ENCODE assay signal across 17 cellular contexts in the genomic region with DNA sequence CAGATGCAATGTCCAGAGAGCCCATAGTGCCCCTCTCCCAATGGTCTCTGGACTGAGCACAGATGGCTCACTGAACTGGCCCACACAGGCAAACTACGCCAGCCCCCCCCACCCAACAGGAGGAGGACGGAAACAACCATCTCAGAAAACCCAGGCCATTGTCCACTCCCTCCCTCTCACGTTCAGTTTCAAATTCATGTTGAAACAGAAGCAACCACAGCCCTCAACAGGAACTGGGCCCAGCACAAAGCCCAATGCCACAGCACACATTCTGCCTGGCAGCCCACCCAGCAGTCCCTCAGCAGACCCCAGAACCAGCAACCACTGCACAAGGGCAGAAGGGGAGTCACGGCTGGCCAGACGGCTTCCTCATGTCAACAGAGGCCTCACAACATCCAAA. TPM values are rescaled to one million over a fixed set of nuclear protein-coding genes. Genes with fewer than 3 reads are reported as not detected.
DNase-seq lines count a peak whose midpoint lies in the region; ATAC-seq and TF ChIP-seq lines count a peak whose summit lies in the region.
"Had no signal": no experiment of that assay in that cellular context is flagged by ENCODE, and none has a peak within 500 bp of the region (broad histone marks: within the 10 kb centered on the region; RNA-seq: fewer than 3 reads in every experiment).

No MANE protein-coding gene starts in this region.

- no peaks in the 10 kb centered on the region for H3K9me3 Mint-ChIP-seq in activated T-cell treated with anti-CD3 and anti-CD28 coated beads, Interleukin-2, amount 50 U/mL, for 24 hours
- H3K9me3 Mint-ChIP-seq in WTC11 = peaks cover 4% of the 10 kb centered on the region; the same call in 1 of the 2 replicates
- H3K9me3 Mint-ChIP-seq in effector memory CD8-positive, alpha-beta T cell = no peaks in the 10 kb centered on the region
- no peaks in the 10 kb centered on the region for H3K9me3 Mint-ChIP-seq in stimulated activated naive B cell treated with anti-CD40 and anti-IgM and Interleukin-4, amounts not matched to agents 10 μg/mL and 1 μg/mL and 100 μg/mL, for 72 hours

- no peak for DNase-seq in activated T-cell treated with anti-CD3 and anti-CD28 coated beads, Interleukin-2, amount 50 U/mL, for 24 hours
- DNase-seq in activated T-cell treated with anti-CD3 and anti-CD28 coated beads, Interleukin-2, amount 50 U/mL, for 48 hours = no peak
- DNase-seq in WTC11 (ENCODE audit: low spot score) = no peak
- DNase-seq in effector memory CD8-positive, alpha-beta T cell = no peak
- no peak for DNase-seq in stimulated activated naive B cell treated with anti-CD40 and anti-IgM and Interleukin-4, amounts not matched to agents 10 μg/mL and 1 μg/mL and 100 μg/mL, for 72 hours
- no peak for DNase-seq in effector CD4-positive, alpha-beta T cell
- DNase-seq: ACHN; Caco-2; hypothalamus; NCI-H2029 treated with DMSO at 0.1 percent for 48 hours; NCI-H524; PC-9; stimulated activated naive CD4-positive, alpha-beta T cell; uterus had no signal

- POLR2A ChIA-PET in WTC11 (lab: Charles Lee) = no interaction called here

- H3K4me1 Mint-ChIP-seq in activated T-cell treated with anti-CD3 and anti-CD28 coated beads, Interleukin-2, amount 50 U/mL, for 24 hours (ENCODE audit: low read depth) = peaks cover 98% of the 10 kb centered on the region
- H3K4me1 Mint-ChIP-seq in WTC11 = peaks cover 38% of the 10 kb centered on the region
- H3K4me1 Mint-ChIP-seq in effector memory CD8-positive, alpha-beta T cell (ENCODE audit: low read depth in 2 of 2) = peaks cover 87 to 89% of the 10 kb centered on the region in 2 donors
- peaks cover 62 to 93% of the 10 kb centered on the region in 2 donors for H3K4me1 Mint-ChIP-seq in stimulated activated naive B cell treated with anti-CD40 and anti-IgM and Interleukin-4, amounts not matched to agents 10 μg/mL and 1 μg/mL and 100 μg/mL, for 72 hours

- peak overlapping the region; percentile 6 for H3K4me3 Mint-ChIP-seq in activated T-cell treated with anti-CD3 and anti-CD28 coated beads, Interleukin-2, amount 50 U/mL, for 24 hours
- no peak overlapping the region for H3K4me3 Mint-ChIP-seq in WTC11
- H3K4me3 Mint-ChIP-seq in effector memory CD8-positive, alpha-beta T cell = peak overlapping the region; percentile 79 to 96
- no peak overlapping the region for H3K4me3 Mint-ChIP-seq in stimulated activated naive B cell treated with anti-CD40 and anti-IgM and Interleukin-4, amounts not matched to agents 10 μg/mL and 1 μg/mL and 100 μg/mL, for 72 hours
- H3K4me3 Mint-ChIP-seq: brain had no signal

- TF ChIP-seq CTCF in WTC11 (IDR thresholded peaks at IDR 0.05) = no peak

- ATAC-seq in WTC11 (no peak), GM18519 (IDR thresholded peaks at IDR 0.05; ENCODE audit: low FRiP score, unreplicated experiment) (no peak), HG03135 (IDR thresholded peaks at IDR 0.05; ENCODE audit: unreplicated experiment) (no peak)
- no peak for ATAC-seq in effector memory CD8-positive, alpha-beta T cell (replicated peaks)
- ATAC-seq in stimulated activated naive B cell treated with anti-CD40 and anti-IgM and Interleukin-4, amounts not matched to agents 10 μg/mL and 1 μg/mL and 100 μg/mL, for 72 hours (replicated peaks) = no peak

- H3K27ac Mint-ChIP-seq in activated T-cell treated with anti-CD3 and anti-CD28 coated beads, Interleukin-2, amount 50 U/mL, for 24 hours = peak overlapping the region; percentile 96
- H3K27ac Mint-ChIP-seq in WTC11 = peak overlapping the region; percentile 51
- H3K27ac Mint-ChIP-seq in effector memory CD8-positive, alpha-beta T cell = peak overlapping the region; percentile 91 to 93
- H3K27ac Mint-ChIP-seq in stimulated activated naive B cell treated with anti-CD40 and anti-IgM and Interleukin-4, amounts not matched to agents 10 μg/mL and 1 μg/mL and 100 μg/mL, for 72 hours = peak overlapping the region; percentile 71

- H3K36me3 Mint-ChIP-seq in activated T-cell treated with anti-CD3 and anti-CD28 coated beads, Interleukin-2, amount 50 U/mL, for 24 hours (ENCODE audit: low read depth) = peaks cover 71% of the 10 kb centered on the region
- H3K36me3 Mint-ChIP-seq in WTC11 = peaks cover 24% of the 10 kb centered on the region
- H3K36me3 Mint-ChIP-seq in effector memory CD8-positive, alpha-beta T cell (ENCODE audit: insufficient read depth) = peaks cover 97% of the 10 kb centered on the region
- peaks cover 50 to 73% of the 10 kb centered on the region in 2 donors for H3K36me3 Mint-ChIP-seq in stimulated activated naive B cell treated with anti-CD40 and anti-IgM and Interleukin-4, amounts not matched to agents 10 μg/mL and 1 μg/mL and 100 μg/mL, for 72 hours

- CTCF ChIA-PET in WTC11 (lab: Charles Lee) = no interaction called here

- H3K27me3 Mint-ChIP-seq in activated T-cell treated with anti-CD3 and anti-CD28 coated beads, Interleukin-2, amount 50 U/mL, for 24 hours = no peaks in the 10 kb centered on the region
- no peaks in the 10 kb centered on the region for H3K27me3 Mint-ChIP-seq in WTC11 (ENCODE audit: low read depth)
- no peaks in the 10 kb centered on the region for H3K27me3 Mint-ChIP-seq in effector memory CD8-positive, alpha-beta T cell
- no peaks in the 10 kb centered on the region for H3K27me3 Mint-ChIP-seq in stimulated activated naive B cell treated with anti-CD40 and anti-IgM and Interleukin-4, amounts not matched to agents 10 μg/mL and 1 μg/mL and 100 μg/mL, for 72 hours
- H3K27me3 Mint-ChIP-seq: brain had no signal

TF ChIP-seq in WTC11, 78 proteins besides CTCF, POLR2A, EP300 and RAD21 (continues in another document):
- TF ChIP-seq, protein P1, sequence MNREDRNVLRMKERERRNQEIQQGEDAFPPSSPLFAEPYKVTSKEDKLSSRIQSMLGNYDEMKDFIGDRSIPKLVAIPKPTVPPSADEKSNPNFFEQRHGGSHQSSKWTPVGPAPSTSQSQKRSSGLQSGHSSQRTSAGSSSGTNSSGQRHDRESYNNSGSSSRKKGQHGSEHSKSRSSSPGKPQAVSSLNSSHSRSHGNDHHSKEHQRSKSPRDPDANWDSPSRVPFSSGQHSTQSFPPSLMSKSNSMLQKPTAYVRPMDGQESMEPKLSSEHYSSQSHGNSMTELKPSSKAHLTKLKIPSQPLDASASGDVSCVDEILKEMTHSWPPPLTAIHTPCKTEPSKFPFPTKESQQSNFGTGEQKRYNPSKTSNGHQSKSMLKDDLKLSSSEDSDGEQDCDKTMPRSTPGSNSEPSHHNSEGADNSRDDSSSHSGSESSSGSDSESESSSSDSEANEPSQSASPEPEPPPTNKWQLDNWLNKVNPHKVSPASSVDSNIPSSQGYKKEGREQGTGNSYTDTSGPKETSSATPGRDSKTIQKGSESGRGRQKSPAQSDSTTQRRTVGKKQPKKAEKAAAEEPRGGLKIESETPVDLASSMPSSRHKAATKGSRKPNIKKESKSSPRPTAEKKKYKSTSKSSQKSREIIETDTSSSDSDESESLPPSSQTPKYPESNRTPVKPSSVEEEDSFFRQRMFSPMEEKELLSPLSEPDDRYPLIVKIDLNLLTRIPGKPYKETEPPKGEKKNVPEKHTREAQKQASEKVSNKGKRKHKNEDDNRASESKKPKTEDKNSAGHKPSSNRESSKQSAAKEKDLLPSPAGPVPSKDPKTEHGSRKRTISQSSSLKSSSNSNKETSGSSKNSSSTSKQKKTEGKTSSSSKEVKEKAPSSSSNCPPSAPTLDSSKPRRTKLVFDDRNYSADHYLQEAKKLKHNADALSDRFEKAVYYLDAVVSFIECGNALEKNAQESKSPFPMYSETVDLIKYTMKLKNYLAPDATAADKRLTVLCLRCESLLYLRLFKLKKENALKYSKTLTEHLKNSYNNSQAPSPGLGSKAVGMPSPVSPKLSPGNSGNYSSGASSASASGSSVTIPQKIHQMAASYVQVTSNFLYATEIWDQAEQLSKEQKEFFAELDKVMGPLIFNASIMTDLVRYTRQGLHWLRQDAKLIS (CRISPR knock-in tag; IDR thresholded peaks at IDR 0.05; ENCODE audit: borderline replicate concordance) = no peak
- TF ChIP-seq, protein P2, sequence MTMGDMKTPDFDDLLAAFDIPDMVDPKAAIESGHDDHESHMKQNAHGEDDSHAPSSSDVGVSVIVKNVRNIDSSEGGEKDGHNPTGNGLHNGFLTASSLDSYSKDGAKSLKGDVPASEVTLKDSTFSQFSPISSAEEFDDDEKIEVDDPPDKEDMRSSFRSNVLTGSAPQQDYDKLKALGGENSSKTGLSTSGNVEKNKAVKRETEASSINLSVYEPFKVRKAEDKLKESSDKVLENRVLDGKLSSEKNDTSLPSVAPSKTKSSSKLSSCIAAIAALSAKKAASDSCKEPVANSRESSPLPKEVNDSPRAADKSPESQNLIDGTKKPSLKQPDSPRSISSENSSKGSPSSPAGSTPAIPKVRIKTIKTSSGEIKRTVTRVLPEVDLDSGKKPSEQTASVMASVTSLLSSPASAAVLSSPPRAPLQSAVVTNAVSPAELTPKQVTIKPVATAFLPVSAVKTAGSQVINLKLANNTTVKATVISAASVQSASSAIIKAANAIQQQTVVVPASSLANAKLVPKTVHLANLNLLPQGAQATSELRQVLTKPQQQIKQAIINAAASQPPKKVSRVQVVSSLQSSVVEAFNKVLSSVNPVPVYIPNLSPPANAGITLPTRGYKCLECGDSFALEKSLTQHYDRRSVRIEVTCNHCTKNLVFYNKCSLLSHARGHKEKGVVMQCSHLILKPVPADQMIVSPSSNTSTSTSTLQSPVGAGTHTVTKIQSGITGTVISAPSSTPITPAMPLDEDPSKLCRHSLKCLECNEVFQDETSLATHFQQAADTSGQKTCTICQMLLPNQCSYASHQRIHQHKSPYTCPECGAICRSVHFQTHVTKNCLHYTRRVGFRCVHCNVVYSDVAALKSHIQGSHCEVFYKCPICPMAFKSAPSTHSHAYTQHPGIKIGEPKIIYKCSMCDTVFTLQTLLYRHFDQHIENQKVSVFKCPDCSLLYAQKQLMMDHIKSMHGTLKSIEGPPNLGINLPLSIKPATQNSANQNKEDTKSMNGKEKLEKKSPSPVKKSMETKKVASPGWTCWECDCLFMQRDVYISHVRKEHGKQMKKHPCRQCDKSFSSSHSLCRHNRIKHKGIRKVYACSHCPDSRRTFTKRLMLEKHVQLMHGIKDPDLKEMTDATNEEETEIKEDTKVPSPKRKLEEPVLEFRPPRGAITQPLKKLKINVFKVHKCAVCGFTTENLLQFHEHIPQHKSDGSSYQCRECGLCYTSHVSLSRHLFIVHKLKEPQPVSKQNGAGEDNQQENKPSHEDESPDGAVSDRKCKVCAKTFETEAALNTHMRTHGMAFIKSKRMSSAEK (CRISPR knock-in tag; IDR thresholded peaks at IDR 0.05; ENCODE audit: borderline replicate concordance) = no peak
- no peak for TF ChIP-seq ZNF232 (CRISPR knock-in tag; IDR thresholded peaks at IDR 0.05)

RNA-seq across cellular contexts. Expression of gene CCDC88C, which starts 10.6 kb away (rescaled TPM):
- 46.4 to 64.8 TPM (median 46.6 TPM) in 3 replicates for total RNA-seq in WTC11 (2021)

Comparison
In these comparisons a context has a peak if more than half of its experiments do, and no peak if none do; other contexts are left out.
1. H3K4me3 Mint-ChIP-seq: peak in activated T-cell treated with anti-CD3 and anti-CD28 coated beads, Interleukin-2, amount 50 U/mL, for 24 hours (single experiment) and effector memory CD8-positive, alpha-beta T cell (2 of 2); none in WTC11 (single experiment) and stimulated activated naive B cell treated with anti-CD40 and anti-IgM and Interleukin-4, amounts not matched to agents 10 μg/mL and 1 μg/mL and 100 μg/mL, for 72 hours (0 of 2).
2. Peak in every context shown above with its lines, with median percentiles within 50 percentile points of each other: H3K27ac Mint-ChIP-seq.